ENCODE assay signal across 15 cellular contexts in the genomic region with DNA sequence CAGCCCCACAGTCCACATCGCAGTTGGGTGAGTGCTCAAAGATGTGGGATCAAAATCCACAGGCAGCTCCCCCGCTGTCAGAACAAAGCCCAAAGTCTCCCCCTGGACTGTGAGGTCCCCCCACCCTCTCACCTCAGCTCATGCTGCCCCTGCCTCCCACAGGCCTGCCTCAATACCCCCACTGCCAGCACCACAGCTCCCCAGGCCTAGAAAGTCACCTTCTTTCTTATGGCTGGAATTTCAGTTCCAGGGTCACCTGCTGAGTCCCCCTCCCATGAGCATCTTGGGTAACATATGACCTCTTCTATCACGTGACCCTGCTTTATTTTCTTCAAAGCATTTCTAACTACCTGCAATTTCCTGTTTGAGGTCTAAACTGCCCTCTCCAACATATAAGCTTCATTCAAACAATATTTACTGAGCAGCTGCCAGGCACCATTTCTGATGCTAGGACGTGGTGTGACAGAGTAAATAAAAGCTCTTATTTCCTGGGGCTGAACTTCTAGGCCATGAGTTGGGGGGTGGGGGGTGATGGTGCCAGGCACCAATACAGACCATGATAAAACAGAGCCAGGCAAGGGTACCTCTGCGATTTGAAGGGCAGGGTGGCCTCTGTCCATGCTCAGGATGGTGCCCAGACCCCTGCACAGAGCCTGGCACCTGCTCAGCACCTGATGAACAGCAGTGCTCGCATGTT. TPM values are rescaled to one million over a fixed set of nuclear protein-coding genes. Genes with fewer than 3 reads are reported as not detected.
DNase-seq lines count a peak whose midpoint lies in the region; ATAC-seq, FAIRE-seq and TF ChIP-seq lines count a peak whose summit lies in the region.
"Had no signal": no experiment of that assay in that cellular context is flagged by ENCODE, and none has a peak within 500 bp of the region (broad histone marks: within the 10 kb centered on the region; RNA-seq: fewer than 3 reads in every experiment).

No MANE protein-coding gene starts in this region.

- no peaks in the 10 kb centered on the region for H3K9me2 ChIP-seq in GM23338 (ENCODE audit: insufficient read depth)

- H3K4me3 ChIP-seq in AG04450 (ENCODE audit: low read depth, low read length) (no peak overlapping the region), GM23338 (no peak overlapping the region), colonic mucosa (no peak overlapping the region), gastrocnemius medialis (no peak overlapping the region)
- H3K4me3 ChIP-seq: pancreas had no signal

- DNase-seq in AG04450 (ENCODE audit: low read depth, low spot score), result no peak
- peak; percentile 46 for DNase-seq in GM23338 (ENCODE audit: low spot score)
- DNase-seq in NCI-H2196 (lab: John Stamatoyannopoulos, UW; ENCODE audit: unreplicated experiment), result peak; percentile 55
- no peak for DNase-seq in colonic mucosa
- no peak for DNase-seq in T-helper 9 cell
- DNase-seq in activated gamma-delta T cell treated with Interleukin-2 at 50 U/mL for 16 hours, result no peak
- no peak for DNase-seq in gastrocnemius medialis
- no peak for DNase-seq in frontal cortex (ENCODE audit: low spot score in 2 of 2)
- DNase-seq: activated gamma-delta T cell; CD4-positive, alpha-beta T cell; GOT3; pancreas had no signal

- no peaks in the 10 kb centered on the region for H3K27me3 ChIP-seq in AG04450 (ENCODE audit: control insufficient read depth, insufficient read depth, low read length)
- H3K27me3 ChIP-seq in GM23338 (ENCODE audit: insufficient read depth), result no peaks in the 10 kb centered on the region
- H3K27me3 ChIP-seq in colonic mucosa, result no peaks in the 10 kb centered on the region
- no peaks in the 10 kb centered on the region for H3K27me3 ChIP-seq in gastrocnemius medialis
- H3K27me3 ChIP-seq: pancreas had no signal

- peaks cover 7% of the 10 kb centered on the region; the same call in 1 of the 2 replicates for H3K36me3 ChIP-seq in GM23338 (ENCODE audit: insufficient read depth)
- no peaks in the 10 kb centered on the region for H3K36me3 ChIP-seq in colonic mucosa
- H3K36me3 ChIP-seq in gastrocnemius medialis, result peaks cover 0 to 23% of the 10 kb centered on the region in 2 donors

- no peak overlapping the region for H2AFZ ChIP-seq in GM23338

- in situ Hi-C loops in gastrocnemius medialis (cut with MboI; ENCODE audit: low sequenced_read_pairs in 4 of 4), result no loop called here

- TF ChIP-seq CTCF in AG04450 (IDR thresholded peaks at IDR 0.05; ENCODE audit: low read depth, low read length) (no peak), GM23338 (conservative IDR thresholded peaks at IDR 0.05; ENCODE audit: low read depth in 2 of 2) (no peak), colonic mucosa (IDR thresholded peaks at IDR 0.05) (no peak), gastrocnemius medialis (IDR thresholded peaks at IDR 0.05 in 4 of 5, conservative IDR thresholded peaks at IDR 0.05 in 1 of 5) (no peak)

- POLR2A ChIA-PET in AG04450 (lab: Yijun Ruan, JAX), result interaction anchor here (0.6 to 2.9 kb wide), 6 partner anchors 11 to 406 kb away, joined by 3 to 19 read pairs (median 4); a partner anchor contains a TSS

- H3K9me3 ChIP-seq in AG04450 (ENCODE audit: control insufficient read depth, insufficient read depth, low read length) (no peaks in the 10 kb centered on the region; the same call in none of the 2 replicates), colonic mucosa (no peaks in the 10 kb centered on the region), gastrocnemius medialis (no peaks in the 10 kb centered on the region)
- H3K9me3 ChIP-seq: pancreas had no signal

- ATAC-seq in GM23338 (no peak), gastrocnemius medialis (no peak)

- intact Hi-C loops in colonic mucosa (cut with DNase I), result no loop called here
- intact Hi-C loops in gastrocnemius medialis (cut with DNase I; ENCODE audit: low total_unique reads), result no loop called here

- H3K27ac Mint-ChIP-seq in GM23338, result no peak overlapping the region; the same call in 1 of the 2 replicates
- H3K27ac Mint-ChIP-seq: CD4-positive, alpha-beta T cell had no signal

- H3K36me3 Mint-ChIP-seq in GM23338 (ENCODE audit: low read depth), result peaks cover 48% of the 10 kb centered on the region

- no peaks in the 10 kb centered on the region for H3K79me2 ChIP-seq in GM23338 (replicated peaks; ENCODE audit: insufficient read depth)

- H3K4me2 ChIP-seq in GM23338, result no peak overlapping the region; the same call in 1 of the 2 replicates

- H3K9me3 Mint-ChIP-seq in GM23338, result no peaks in the 10 kb centered on the region
- H3K9me3 Mint-ChIP-seq: CD4-positive, alpha-beta T cell had no signal

- H4K20me1 ChIP-seq in GM23338 (replicated peaks; ENCODE audit: insufficient read depth), result no peaks in the 10 kb centered on the region; the same call in 1 of the 2 replicates

- H3K4me3 Mint-ChIP-seq in GM23338, result no peak overlapping the region
- H3K4me3 Mint-ChIP-seq: CD4-positive, alpha-beta T cell had no signal

- H3F3A ChIP-seq in GM23338 (replicated peaks; ENCODE audit: low read depth), result peaks cover 5% of the 10 kb centered on the region; the same call in 1 of the 2 replicates

- no peak for TF ChIP-seq POLR2A in gastrocnemius medialis (IDR thresholded peaks at IDR 0.05)

- peak overlapping the region; percentile 11 for H3K27ac ChIP-seq in AG04450 (ENCODE audit: low read depth, low read length)
- peak overlapping the region; percentile 51 for H3K27ac ChIP-seq in GM23338 (ENCODE audit: low read depth)
- H3K27ac ChIP-seq in colonic mucosa, result peak overlapping the region; percentile 40
- H3K27ac ChIP-seq in gastrocnemius medialis, result no peak overlapping the region
- H3K27ac ChIP-seq: pancreas had no signal

- peak overlapping the region in 1 of 2 donors; percentile 46 for H3K9ac ChIP-seq in colonic mucosa (ENCODE audit: low read depth in 2 of 2, low read length in 2 of 2)

- peaks cover 7% of the 10 kb centered on the region for H3K27me3 Mint-ChIP-seq in GM23338 (ENCODE audit: insufficient read depth, low read depth, poor library complexity)
- H3K27me3 Mint-ChIP-seq: CD4-positive, alpha-beta T cell had no signal

- CTCF ChIA-PET in AG04450 (lab: Charles Lee), result interaction anchor here (0.6 to 1.7 kb wide), 4 partner anchors 12 to 151 kb away, joined by 3 to 13 read pairs (median 6); a partner anchor contains a TSS

- FAIRE-seq in frontal cortex (lab: Jason Lieb, UNC), result no peak
- FAIRE-seq: bronchial epithelial cell, endothelial cell of umbilical vein, pancreas had no signal

- peaks cover 15% of the 10 kb centered on the region; the same call in 2 of the 3 replicates for H3K4me1 Mint-ChIP-seq in GM23338

- H3K4me1 ChIP-seq in GM23338 (ENCODE audit: insufficient read depth) (0 out of 2 replicates have a peak, but pooled peaks cover 3% of the 10 kb centered on the region), colonic mucosa (peaks cover 15% of the 10 kb centered on the region), gastrocnemius medialis (no peaks in the 10 kb centered on the region)
- H3K4me1 ChIP-seq: pancreas had no signal

RNA-seq across cellular contexts. Expression of a gene that starts 2.4 kb away (rescaled TPM):
- polyA plus RNA-seq in AG04450 (2011; rRNA removed) (not detected in 2 replicates), GM23338 (2016; fragmentation: Nextera tagmentation; extraction: Ambion mirVana) (not detected in 2 replicates)
- not detected in 2 replicates for polyA minus RNA-seq in AG04450 (2011; rRNA and poly(A)+ RNA removed)
- total RNA-seq in GM23338 (2014; rRNA removed; shearing (Covaris generic)), result not detected in 2 replicates
- total RNA-seq in colonic mucosa (under 1 TPM in 1 of 2 donors, not detected in 1; 0.42 TPM), gastrocnemius medialis (not detected), frontal cortex (not detected)
- total RNA-seq: bronchial epithelial cell; CD4-positive, alpha-beta T cell; endothelial cell of umbilical vein; lung microvascular endothelial cell; pancreas had no signal
- polyA plus RNA-seq: endothelial cell of umbilical vein, pancreas had no signal

RNA-seq across cellular contexts. Expression of a gene that starts 11.3 kb away (rescaled TPM):
- polyA plus RNA-seq in AG04450 (2011; rRNA removed) (22.2 and 23.1 TPM in 2 replicates), GM23338 (2016; fragmentation: Nextera tagmentation; extraction: Ambion mirVana) (29.4 and 34.3 TPM in 2 replicates)
- 34.3 and 43.5 TPM in 2 replicates for polyA minus RNA-seq in AG04450 (2011; rRNA and poly(A)+ RNA removed)
- total RNA-seq in GM23338 (2014; rRNA removed; shearing (Covaris generic)), result 79.3 and 96.4 TPM in 2 replicates
- total RNA-seq in colonic mucosa (100 to 1,000 TPM in 1 of 2 donors, 10 to 100 TPM in 1; 94.9 to 112 TPM), gastrocnemius medialis (10 to 100 TPM in 2 of 4 donors, 1 to 10 TPM in 2; 6.1 to 17.3 (median 10.1) TPM), frontal cortex (4.1 TPM)

RNA-seq across cellular contexts. Expression of a gene that starts 14.6 kb away (rescaled TPM):
- polyA plus RNA-seq in AG04450 (2011; rRNA removed) (379 and 468 TPM in 2 replicates), GM23338 (2016; fragmentation: Nextera tagmentation; extraction: Ambion mirVana) (232 and 256 TPM in 2 replicates)
- 611 and 892 TPM in 2 replicates for polyA minus RNA-seq in AG04450 (2011; rRNA and poly(A)+ RNA removed)
- total RNA-seq in GM23338 (2014; rRNA removed; shearing (Covaris generic)), result 439 and 460 TPM in 2 replicates
- total RNA-seq in colonic mucosa (100 to 1,000 TPM; 682 to 753 TPM), gastrocnemius medialis (100 to 1,000 TPM; 679 to 861 (median 720) TPM), frontal cortex (149 TPM)

RNA-seq across cellular contexts. Expression of a gene that starts 28.9 kb away (rescaled TPM):
- 19.8 and 25.8 TPM in 2 replicates for polyA plus RNA-seq in AG04450 (2011; rRNA removed)
- 20.9 and 32.6 TPM in 2 replicates for polyA minus RNA-seq in AG04450 (2011; rRNA and poly(A)+ RNA removed)
- total RNA-seq in GM23338 (2014; rRNA removed; shearing (Covaris generic)), result 5.2 and 7.9 TPM in 2 replicates
- polyA plus RNA-seq in GM23338 (2016; fragmentation: Nextera tagmentation; extraction: Ambion mirVana), result 3.0 and 4.0 TPM in 2 replicates
- 1 to 10 TPM; 3.8 to 5.1 TPM for total RNA-seq in colonic mucosa
- 1 to 10 TPM in 2 of 4 donors, under 1 TPM in 2; 0.66 to 1.7 (median 1.1) TPM for total RNA-seq in gastrocnemius medialis
- total RNA-seq in frontal cortex, result 1.2 TPM

RNA-seq across cellular contexts. Expression of a gene that starts 38.7 kb away (rescaled TPM):
- polyA plus RNA-seq in AG04450 (2011; rRNA removed), result 0.55 and 0.73 TPM in 2 replicates
- 1.8 and 2.3 TPM in 2 replicates for polyA minus RNA-seq in AG04450 (2011; rRNA and poly(A)+ RNA removed)
- total RNA-seq in GM23338 (2014; rRNA removed; shearing (Covaris generic)), result 29.2 and 33.3 TPM in 2 replicates
- polyA plus RNA-seq in GM23338 (2016; fragmentation: Nextera tagmentation; extraction: Ambion mirVana), result 7.5 and 8.3 TPM in 2 replicates
- 1 to 10 TPM; 1.3 to 2.0 TPM for total RNA-seq in colonic mucosa
- under 1 TPM in 3 of 4 donors, not detected in 1; 0.02 to 0.25 (median 0.05) TPM for total RNA-seq in gastrocnemius medialis
- 27.7 TPM for total RNA-seq in frontal cortex

Comparison
In these comparisons a context has a peak if more than half of its experiments do, and no peak if none do; other contexts are left out.
1. DNase-seq: peak in GM23338 (single experiment) and NCI-H2196 (single experiment); none in AG04450 (single experiment), colonic mucosa (single experiment), T-helper 9 cell (single experiment), activated gamma-delta T cell treated with Interleukin-2 at 50 U/mL for 16 hours (single experiment), gastrocnemius medialis (0 of 2) and frontal cortex (0 of 2).
2. H3K27ac ChIP-seq: peak in AG04450 (single experiment), GM23338 (single experiment) and colonic mucosa (single experiment); none in gastrocnemius medialis (0 of 4).